ENCODE assay signal across 8 cellular contexts in the genomic region with DNA sequence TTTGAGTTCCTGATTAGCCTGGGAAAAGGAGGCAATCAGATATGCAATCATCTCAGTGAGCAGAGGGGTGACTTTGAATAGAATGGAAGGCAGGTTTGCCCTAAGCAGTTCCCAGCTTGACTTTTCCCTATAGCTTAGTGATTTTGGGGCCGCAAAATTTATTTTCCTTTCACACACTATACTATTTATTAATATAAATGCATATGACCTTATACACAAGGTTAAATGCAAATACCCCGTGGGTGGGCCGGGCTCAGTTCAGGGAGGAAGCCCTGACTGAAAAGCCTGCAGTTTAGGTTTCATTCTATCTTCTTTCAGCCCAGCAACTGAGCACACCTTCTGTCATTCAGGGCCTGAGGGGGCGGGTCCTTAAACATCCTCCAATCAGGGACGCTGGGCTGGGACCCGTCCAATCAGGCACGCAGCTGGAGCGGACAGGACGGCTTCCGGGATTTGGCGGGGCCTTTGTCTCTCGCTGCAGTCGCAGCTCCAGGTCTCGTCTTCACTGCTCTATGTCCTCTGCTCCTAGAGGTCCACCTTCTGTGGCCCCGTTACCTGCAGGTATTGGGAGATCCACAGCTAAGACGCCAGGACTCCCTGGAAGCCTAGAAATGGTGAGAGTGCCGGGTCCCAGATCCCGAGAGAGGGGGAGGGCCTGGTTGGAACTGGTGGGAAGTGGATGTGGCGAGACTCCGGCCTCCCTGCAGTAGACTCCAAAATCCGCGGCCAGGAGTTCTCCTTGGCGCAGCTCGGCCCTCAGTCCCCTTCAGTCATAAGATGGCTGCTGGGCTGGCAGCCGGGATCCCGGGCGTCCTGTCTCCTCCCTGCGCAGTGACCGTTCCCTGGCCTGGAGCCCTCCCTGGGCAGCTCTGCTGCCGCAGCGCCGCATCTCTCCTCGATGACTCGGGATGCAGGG. TPM values are rescaled to one million over a fixed set of nuclear protein-coding genes. Genes with fewer than 3 reads are reported as not detected.
DNase-seq lines count a peak whose midpoint lies in the region; ATAC-seq and TF ChIP-seq lines count a peak whose summit lies in the region.

A gene (plus strand): TSS at position 468 of the 916 bp plus-strand sequence. CDS start 45 bp downstream, at position 513.

- no peaks in the 10 kb centered on the region for H3K36me3 ChIP-seq in lower lobe of right lung

- no peak for TF ChIP-seq CTCF in lower lobe of right lung (IDR thresholded peaks at IDR 0.05)

- no peaks in the 10 kb centered on the region for H3K9me3 ChIP-seq in lower lobe of right lung

- DNase-seq in CD1c-positive myeloid dendritic cell (ENCODE audit: extremely low spot score): peak; percentile 89
- DNase-seq in NCI-H774 (lab: John Stamatoyannopoulos, UW): peak; percentile 88
- peak; percentile 90 to 94 for DNase-seq in activated CD4-positive, alpha-beta T cell treated with anti-CD3 and anti-CD28 coated beads, Interleukin-2, amount 50 U/mL, for 48 hours
- peak; percentile 90 for DNase-seq in ecto neural progenitor cell (ENCODE audit: low spot score)
- peak; percentile 95 for DNase-seq in lower lobe of right lung
- peak; percentile 69 to 78 (median 75) for DNase-seq in stimulated activated CD4-positive, alpha-beta T cell treated with anti-CD3 and anti-CD28 coated beads, TNF-alpha, amount 100 ng/mL, for 1 hour (ENCODE audit: low read depth in 3 of 3, low spot score in 1 of 3)

- H3K4me3 ChIP-seq in lower lobe of right lung: peak within 1 kb of the TSS; percentile 92

- peak within 1 kb of the TSS; percentile 82 for H3K27ac ChIP-seq in lower lobe of right lung

- peaks cover 13% of the 10 kb centered on the region for H3K4me1 ChIP-seq in lower lobe of right lung

- no peaks in the 10 kb centered on the region for H3K27me3 ChIP-seq in lower lobe of right lung (ENCODE audit: low read depth)

- ATAC-seq in GM19438 (IDR thresholded peaks at IDR 0.05; ENCODE audit: low read depth, unreplicated experiment): peak; percentile 99
- ATAC-seq in HG03571 (IDR thresholded peaks at IDR 0.05; ENCODE audit: unreplicated experiment): peak; percentile 99
- peak; percentile 99 for ATAC-seq in lower lobe of right lung

- intact Hi-C loops in lower lobe of right lung (cut with DNase I): no loop called here

RNA-seq across cellular contexts. Expression of the gene that starts here (rescaled TPM):
- total RNA-seq in lower lobe of right lung: 8.4 TPM

Comparison
In these comparisons a context has a peak if more than half of its experiments do, and no peak if none do; other contexts are left out.
1. Peak in every context shown above with its lines: DNase-seq, ATAC-seq, H3K4me3 ChIP-seq and H3K27ac ChIP-seq.